Comparison of ENCODE assay signal across 9 cellular contexts in the genomic region with DNA sequence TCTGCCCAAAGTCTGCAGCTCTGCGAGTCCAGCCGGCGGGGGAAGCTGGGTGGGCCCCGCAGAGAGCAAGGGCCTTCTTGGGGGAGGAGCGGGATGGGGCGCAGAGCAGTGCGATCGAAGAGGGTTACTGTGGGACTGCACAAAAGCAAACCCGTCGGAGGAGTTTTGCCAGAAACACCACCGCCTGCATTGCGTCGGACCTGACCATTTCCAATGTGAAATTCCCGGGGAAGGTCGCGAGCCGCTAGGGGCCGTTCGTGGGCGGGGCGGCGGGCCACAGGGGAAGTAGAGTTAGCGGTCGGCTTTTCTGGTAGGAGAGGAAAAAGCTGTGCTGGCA. TPM values are rescaled to one million over a fixed set of nuclear protein-coding genes. Genes with fewer than 3 reads are reported as not detected.
DNase-seq lines count a peak whose midpoint lies in the region; ATAC-seq and TF ChIP-seq lines count a peak whose summit lies in the region.
"Had no signal": no experiment of that assay in that cellular context is flagged by ENCODE, and none has a peak within 500 bp of the region (broad histone marks: within the 10 kb centered on the region; RNA-seq: fewer than 3 reads in every experiment).

No MANE protein-coding gene starts in this region.

- H3K36me3 Mint-ChIP-seq in endothelial cell (ENCODE audit: low read depth, unreplicated experiment) (peaks cover 7% of the 10 kb centered on the region), progenitor cell of endocrine pancreas (ENCODE audit: insufficient read depth) (peaks cover 3% of the 10 kb centered on the region)

- DNase-seq in NCI-H1930 (lab: John Stamatoyannopoulos, UW) (peak; percentile 51 to 58), endothelial cell (ENCODE audit: low spot score) (peak; percentile 42), progenitor cell of endocrine pancreas (ENCODE audit: low spot score, unreplicated experiment) (peak; percentile 30), NCI-H146 treated with DMSO at 0.1 percent for 48 hours (lab: John Stamatoyannopoulos, UW; ENCODE audit: unreplicated experiment) (no peak), glomerular visceral epithelial cell (ENCODE audit: extremely low spot score) (no peak)
- DNase-seq: NCI-H510A treated with DMSO at 0.1 percent for 48 hours had no signal

- peak overlapping the region; percentile 52 for H3K4me3 Mint-ChIP-seq in endothelial cell (ENCODE audit: unreplicated experiment)
- H3K4me3 Mint-ChIP-seq in progenitor cell of endocrine pancreas (ENCODE audit: low read depth): peak overlapping the region; percentile 16

- H3K4me1 Mint-ChIP-seq in endothelial cell (ENCODE audit: unreplicated experiment): peaks cover 12% of the 10 kb centered on the region
- H3K4me1 Mint-ChIP-seq in progenitor cell of endocrine pancreas (ENCODE audit: low read depth): peaks cover 12% of the 10 kb centered on the region

- no peaks in the 10 kb centered on the region for H3K9me3 Mint-ChIP-seq in endothelial cell (ENCODE audit: unreplicated experiment)
- peaks cover 4% of the 10 kb centered on the region for H3K9me3 Mint-ChIP-seq in progenitor cell of endocrine pancreas (ENCODE audit: low read depth)

- H3K27ac Mint-ChIP-seq in endothelial cell (ENCODE audit: unreplicated experiment) (no peak overlapping the region), progenitor cell of endocrine pancreas (no peak overlapping the region)

- no peak for TF ChIP-seq CTCF in endothelial cell (IDR thresholded peaks at IDR 0.05; ENCODE audit: unreplicated experiment)
- TF ChIP-seq CTCF in progenitor cell of endocrine pancreas (IDR thresholded peaks at IDR 0.05; ENCODE audit: unreplicated experiment): no peak

- H3K9me3 ChIP-seq in ES-I3 (ENCODE audit: control insufficient read depth, insufficient read depth, low read length): peaks cover 4% of the 10 kb centered on the region; the same call in 1 of the 2 replicates

- H3K36me3 ChIP-seq in ES-I3 (ENCODE audit: insufficient read depth, low read length): no peaks in the 10 kb centered on the region

- H3K4me1 ChIP-seq in ES-I3 (ENCODE audit: insufficient read depth, low read length): peaks cover 14% of the 10 kb centered on the region

- H3K9ac ChIP-seq in ES-I3 (ENCODE audit: low read depth, low read length): peak overlapping the region; percentile 70; the same call in 1 of the 2 replicates

- ATAC-seq in HG02938 (IDR thresholded peaks at IDR 0.05; ENCODE audit: unreplicated experiment) (no peak), GM18511 (IDR thresholded peaks at IDR 0.05; ENCODE audit: unreplicated experiment) (no peak)

- H3K27me3 Mint-ChIP-seq in endothelial cell (ENCODE audit: unreplicated experiment) (peaks cover 17% of the 10 kb centered on the region), progenitor cell of endocrine pancreas (peaks cover 41% of the 10 kb centered on the region)

RNA-seq across cellular contexts. Expression of a gene that starts 0.3 kb away (rescaled TPM):
- total RNA-seq in endothelial cell (ENCODE audit: unreplicated experiment): 0.62 TPM
- not detected in 2 replicates for total RNA-seq in progenitor cell of endocrine pancreas

Comparison
In these comparisons a context has a peak if more than half of its experiments do, and no peak if none do; other contexts are left out.
1. DNase-seq: peak in NCI-H1930 (2 of 2), endothelial cell (single experiment) and progenitor cell of endocrine pancreas (single experiment); none in NCI-H146 treated with DMSO at 0.1 percent for 48 hours (single experiment) and glomerular visceral epithelial cell (single experiment).